8 cellular contexts compared by ENCODE assay signal in genomic region chr12:57754411-57755193, GRCh38. TPM values are rescaled to one million over a fixed set of nuclear protein-coding genes. Genes with fewer than 3 reads are reported as not detected.
DNase-seq lines count a peak whose midpoint lies in the region; ATAC-seq and TF ChIP-seq lines count a peak whose summit lies in the region.

MARCHF9 (plus strand) TSS chr12:57755103; CDS start chr12:57755529, 426 bp downstream.

- POLR2A ChIA-PET in Panc1 (lab: Charles Lee): no interaction called here

- intact Hi-C loops in Panc1 (cut with micrococcal nuclease; ENCODE audit: unreplicated experiment): no loop called here
- intact Hi-C loops in thyroid gland (cut with DNase I): no loop called here

- CTCF ChIA-PET in Panc1 (lab: Charles Lee): no interaction called here

- peaks cover under 1 to 42% (median 13%) of the 10 kb centered on the region in 11 experiments; a peak in 15 of 22 replicates for H4K20me1 ChIP-seq in BLaER1 treated with 17β-estradiol and CSF1 and Interleukin-3, amounts not matched to agents 10 nM and 100 nM

- WGBS in thyroid gland, 2 donors: 3 to 4% methylated on average over 17 to 20 of the region's 41 CpGs

- TF ChIP-seq CTCF in Panc1 (IDR thresholded peaks at IDR 0.05): no peak
- TF ChIP-seq CTCF in foreskin fibroblast (IDR thresholded peaks at IDR 0.05; ENCODE audit: low read depth, low read length): no peak
- no peak for TF ChIP-seq CTCF in thyroid gland (IDR thresholded peaks at IDR 0.05)

- no peaks in the 10 kb centered on the region for H3K9me3 ChIP-seq in BLaER1 treated with 17β-estradiol and CSF1 and Interleukin-3, amounts not matched to agents 10 nM and 100 nM (replicated peaks in 1 of 11)
- H3K9me3 ChIP-seq in Panc1 (ENCODE audit: control insufficient read depth, insufficient read depth, low read depth, low read length) (no peaks in the 10 kb centered on the region), thyroid gland (no peaks in the 10 kb centered on the region)

- peak within 1 kb of the TSS; percentile 50 to 87 (median 73) for H3K9ac ChIP-seq in BLaER1 treated with 17β-estradiol and CSF1 and Interleukin-3, amounts not matched to agents 10 nM and 100 nM

- no TSS peak for BruUV-seq in Panc1 (replicated peaks; lab: Mats Ljungman, UMichigan)

- H3K27me3 ChIP-seq in BLaER1 treated with 17β-estradiol and CSF1 and Interleukin-3, amounts not matched to agents 10 nM and 100 nM: peaks cover 39 to 66% (median 66%) of the 10 kb centered on the region in 11 experiments
- H3K27me3 ChIP-seq in Panc1 (ENCODE audit: control insufficient read depth, insufficient read depth, low read length) (peaks cover 9% of the 10 kb centered on the region), thyroid gland (no peaks in the 10 kb centered on the region)

- DNase-seq in HuH-7.5 (ENCODE audit: low spot score) (peak; percentile 86), Panc1 (ENCODE audit: low read depth, low spot score) (no peak), foreskin fibroblast (peak in 1 of 2 donors; percentile 50), nucleus accumbens (lab: John Stamatoyannopoulos, UW) (peak in 50 of 56 donors; percentile 10 to 86 (median 57)), thyroid gland (peak; percentile 87 to 91)
- DNase-seq in activated T-helper 1 cell treated with anti-CD3 and anti-CD28 coated beads, Interleukin-2, amount 50 U/mL, for 16 hours (ENCODE audit: low read depth in 1 of 2, low spot score in 1 of 2): peak; percentile 65 to 74

- H3K4me3 ChIP-seq in BLaER1 treated with 17β-estradiol and CSF1 and Interleukin-3, amounts not matched to agents 10 nM and 100 nM: peak within 1 kb of the TSS; percentile 60 to 84 (median 69)
- H3K4me3 ChIP-seq in Panc1 (ENCODE audit: low read depth in 2 of 2, low read length in 2 of 2): peak within 1 kb of the TSS; percentile 45 to 55
- peak within 1 kb of the TSS; percentile 36 to 56 for H3K4me3 ChIP-seq in foreskin fibroblast (ENCODE audit: low read depth in 1 of 2, low read length in 2 of 2)
- H3K4me3 ChIP-seq in thyroid gland (replicated peaks in 1 of 3): peak within 1 kb of the TSS; percentile 19 to 79 (median 22)

- H3K27ac ChIP-seq in BLaER1 treated with 17β-estradiol and CSF1 and Interleukin-3, amounts not matched to agents 10 nM and 100 nM: peak within 1 kb of the TSS in 5 of 11 experiments; percentile 7 to 67 (median 52); a peak in 9 of 22 replicates
- H3K27ac ChIP-seq in Panc1 (ENCODE audit: low read length) (no peak within 1 kb of the TSS), thyroid gland (peak within 1 kb of the TSS; percentile 35 to 74 (median 46))

- H3K4me2 ChIP-seq in BLaER1 treated with 17β-estradiol and CSF1 and Interleukin-3, amounts not matched to agents 10 nM and 100 nM: peak within 1 kb of the TSS; percentile 93 to 100 (median 99)

- in situ Hi-C loops in Panc1 (cut with HindIII; ENCODE audit: low pct_unique_long_range_greater_than_20kb, low sequenced_read_pairs): no loop called here

- peaks cover 16 to 33% (median 16%) of the 10 kb centered on the region in 11 experiments for H3K36me3 ChIP-seq in BLaER1 treated with 17β-estradiol and CSF1 and Interleukin-3, amounts not matched to agents 10 nM and 100 nM
- H3K36me3 ChIP-seq in Panc1 (ENCODE audit: control insufficient read depth, insufficient read depth, low read length) (peaks cover 11% of the 10 kb centered on the region), thyroid gland (peaks cover 10 to 11% of the 10 kb centered on the region in 2 donors)

- peaks cover 43 to 59% (median 51%) of the 10 kb centered on the region in 10 experiments for H3K4me1 ChIP-seq in BLaER1 treated with 17β-estradiol and CSF1 and Interleukin-3, amounts not matched to agents 10 nM and 100 nM
- H3K4me1 ChIP-seq in Panc1 (ENCODE audit: control insufficient read depth, insufficient read depth, low read length) (peaks cover 14% of the 10 kb centered on the region), thyroid gland (peaks cover 22 to 39% of the 10 kb centered on the region in 2 donors)

- peak in 1 of 2 donors; percentile 35 for TF ChIP-seq POLR2A in thyroid gland (IDR thresholded peaks at IDR 0.05)

- peak; percentile 23 for ATAC-seq in GM19467 (IDR thresholded peaks at IDR 0.05; ENCODE audit: unreplicated experiment)
- peak; percentile 28 for ATAC-seq in Panc1

RNA-seq across cellular contexts. Expression of gene MARCHF9, which starts in this region (rescaled TPM):
- 2.3 TPM for total RNA-seq in Panc1 (2021; ENCODE audit: unreplicated experiment)
- 1.7 TPM for polyA plus RNA-seq in Panc1 (2012; ENCODE audit: insufficient read length)
- total RNA-seq in thyroid gland: 10 to 100 TPM; 17.5 to 25.1 (median 21.4) TPM
